In genomic region chr6:37794825-37795224, GRCh38 we compare ENCODE assay signal across 22 cellular contexts. TPM values are rescaled to one million over a fixed set of nuclear protein-coding genes. Genes with fewer than 3 reads are reported as not detected.
DNase-seq lines count a peak whose midpoint lies in the region; ATAC-seq, FAIRE-seq and TF ChIP-seq lines count a peak whose summit lies in the region.
"Had no signal": no experiment of that assay in that cellular context is flagged by ENCODE, and none has a peak within 500 bp of the region (broad histone marks: within the 10 kb centered on the region; RNA-seq: fewer than 3 reads in every experiment).

No MANE protein-coding gene starts in this region.

- no peaks in the 10 kb centered on the region for H3K36me3 ChIP-seq in left ventricle myocardium inferior
- H3K36me3 ChIP-seq in astrocyte (ENCODE audit: insufficient read depth, low read length) = no peaks in the 10 kb centered on the region
- H3K36me3 ChIP-seq: gastroesophageal sphincter had no signal

- no peak for DNase-seq in left ventricle myocardium superior
- no peak for DNase-seq in left ventricle myocardium inferior
- peak; percentile 28 for DNase-seq in astrocyte (ENCODE audit: low read depth)
- DNase-seq in glomerular visceral epithelial cell (ENCODE audit: extremely low spot score) = peak; percentile 45
- no peak for DNase-seq in effector CD4-positive, alpha-beta T cell
- DNase-seq in foreskin melanocyte = no peak
- DNase-seq: activated CD4-positive, alpha-beta memory T cell treated with anti-CD3 and anti-CD28 coated beads, Interleukin-2, amount 10 ng/mL, durations not matched to agents 7 days and 5 days; CD4-positive, CD25-positive, alpha-beta regulatory T cell; cerebellar nuclear complex; endodermal cell; NCI-H187 treated with DMSO at 0.1 percent for 48 hours; NCI-H510A; SHP77; stimulated activated naive B cell treated with anti-CD40 and anti-IgM and Interleukin-4, amounts not matched to agents 10 μg/mL and 1 μg/mL and 100 μg/mL, for 72 hours; T-helper 1 cell; trophoblast cell had no signal

- no peak overlapping the region for H3K4me2 ChIP-seq in astrocyte (ENCODE audit: low read length)

- H3K9me3 Mint-ChIP-seq in astrocyte (ENCODE audit: unreplicated experiment) = no peaks in the 10 kb centered on the region
- H3K9me3 Mint-ChIP-seq: activated CD4-positive, alpha-beta memory T cell treated with anti-CD3 and anti-CD28 coated beads, Interleukin-2, amount 10 ng/mL, durations not matched to agents 7 days and 5 days; CD4-positive, CD25-positive, alpha-beta regulatory T cell; endodermal cell; nephron; stimulated activated naive B cell treated with anti-CD40 and anti-IgM and Interleukin-4, amounts not matched to agents 10 μg/mL and 1 μg/mL and 100 μg/mL, for 72 hours had no signal

- H3K4me1 ChIP-seq in left ventricle myocardium inferior (peaks cover 16% of the 10 kb centered on the region), astrocyte (ENCODE audit: insufficient read depth, low read length) (peaks cover 15% of the 10 kb centered on the region)

- H4K20me1 ChIP-seq in astrocyte (ENCODE audit: insufficient read depth, low read length) = no peaks in the 10 kb centered on the region

- H3K27ac Mint-ChIP-seq in astrocyte (ENCODE audit: unreplicated experiment) = no peak overlapping the region
- H3K27ac Mint-ChIP-seq: activated CD4-positive, alpha-beta memory T cell treated with anti-CD3 and anti-CD28 coated beads, Interleukin-2, amount 10 ng/mL, durations not matched to agents 7 days and 5 days; CD4-positive, CD25-positive, alpha-beta regulatory T cell; endodermal cell; nephron had no signal

- peak overlapping the region; percentile 20 for H3K4me3 Mint-ChIP-seq in astrocyte (ENCODE audit: unreplicated experiment)
- H3K4me3 Mint-ChIP-seq: activated CD4-positive, alpha-beta memory T cell treated with anti-CD3 and anti-CD28 coated beads, Interleukin-2, amount 10 ng/mL, durations not matched to agents 7 days and 5 days; CD4-positive, CD25-positive, alpha-beta regulatory T cell; endodermal cell; nephron; stimulated activated naive B cell treated with anti-CD40 and anti-IgM and Interleukin-4, amounts not matched to agents 10 μg/mL and 1 μg/mL and 100 μg/mL, for 72 hours had no signal

- H3K27ac ChIP-seq in left ventricle myocardium inferior (replicated peaks) (no peak overlapping the region), astrocyte (ENCODE audit: low read depth, low read length) (no peak overlapping the region)
- H3K27ac ChIP-seq: gastroesophageal sphincter, VCaP had no signal

- intact Hi-C loops in left ventricle myocardium superior (cut with micrococcal nuclease) (loop anchor here (10.0 kb wide), 2 partner anchors 210 to 700 kb away; no protein-coding TSS in a partner anchor), left ventricle myocardium inferior (cut with micrococcal nuclease) (loop anchor here (10.0 kb wide), 2 partner anchors 210 to 700 kb away; no protein-coding TSS in a partner anchor)

- TF ChIP-seq CTCF in left ventricle myocardium inferior (IDR thresholded peaks at IDR 0.05; ENCODE audit: borderline replicate concordance) (no peak), astrocyte (IDR thresholded peaks at IDR 0.05; ENCODE audit: insufficient read depth, low read depth, low read length) (no peak)

- H3K9me3 ChIP-seq in left ventricle myocardium inferior (replicated peaks) (no peaks in the 10 kb centered on the region), astrocyte (ENCODE audit: insufficient read depth, low read depth, low read length) (no peaks in the 10 kb centered on the region)
- H3K9me3 ChIP-seq: gastroesophageal sphincter had no signal

- H3K27me3 Mint-ChIP-seq in astrocyte (ENCODE audit: low read depth, unreplicated experiment) = peaks cover 11% of the 10 kb centered on the region

- no peaks in the 10 kb centered on the region for H3K36me3 Mint-ChIP-seq in astrocyte (ENCODE audit: low read depth, unreplicated experiment)
- H3K36me3 Mint-ChIP-seq: CD4-positive, CD25-positive, alpha-beta regulatory T cell; stimulated activated naive B cell treated with anti-CD40 and anti-IgM and Interleukin-4, amounts not matched to agents 10 μg/mL and 1 μg/mL and 100 μg/mL, for 72 hours had no signal

- H2AFZ ChIP-seq in astrocyte (ENCODE audit: low read depth, low read length) = no peak overlapping the region

- no peak for FAIRE-seq in astrocyte (lab: Jason Lieb, UNC)
- FAIRE-seq: A204.1 had no signal

- ATAC-seq in left ventricle myocardium superior = peak; percentile 50
- no peak for ATAC-seq in HG03196 (IDR thresholded peaks at IDR 0.05; ENCODE audit: unreplicated experiment)
- no peak for ATAC-seq in HG02981 (IDR thresholded peaks at IDR 0.05; ENCODE audit: unreplicated experiment)
- ATAC-seq: gastroesophageal sphincter; stimulated activated naive B cell treated with anti-CD40 and anti-IgM and Interleukin-4, amounts not matched to agents 10 μg/mL and 1 μg/mL and 100 μg/mL, for 72 hours had no signal

- H3K79me2 ChIP-seq in astrocyte (ENCODE audit: insufficient read depth, low read length) = no peaks in the 10 kb centered on the region

- H3K9ac ChIP-seq in astrocyte (ENCODE audit: low read length) = no peak overlapping the region

- H3K4me3 ChIP-seq in left ventricle myocardium inferior = no peak overlapping the region
- H3K4me3 ChIP-seq in astrocyte (ENCODE audit: insufficient read depth, low read depth, low read length) = no peak overlapping the region
- H3K4me3 ChIP-seq: gastroesophageal sphincter had no signal

- H3K4me1 Mint-ChIP-seq in astrocyte (ENCODE audit: low read depth, unreplicated experiment) = peaks cover 18% of the 10 kb centered on the region

- H3K27me3 ChIP-seq in left ventricle myocardium inferior (ENCODE audit: low read depth) (no peaks in the 10 kb centered on the region), astrocyte (ENCODE audit: insufficient read depth, low read length) (peaks cover 5% of the 10 kb centered on the region)
- H3K27me3 ChIP-seq: gastroesophageal sphincter had no signal

RNA-seq across cellular contexts. Expression of gene ZFAND3, which starts 24.7 kb away (rescaled TPM):
- total RNA-seq in left ventricle myocardium superior (83.5 TPM), left ventricle myocardium inferior (81.8 TPM), astrocyte (131 and 135 TPM in 2 replicates)

Comparison
In these comparisons a context has a peak if more than half of its experiments do, and no peak if none do; other contexts are left out.
1. DNase-seq: peak in astrocyte (single experiment) and glomerular visceral epithelial cell (single experiment); none in left ventricle myocardium superior (single experiment), left ventricle myocardium inferior (single experiment), effector CD4-positive, alpha-beta T cell (single experiment) and foreskin melanocyte (single experiment).